22 cellular contexts compared by ENCODE assay signal in genomic region chr14:71661441-71661840, GRCh38.
"Had no signal": no experiment of that assay in that cellular context is flagged by ENCODE, and none has a peak within 500 bp of the region (broad histone marks: within the 10 kb centered on the region; RNA-seq: fewer than 3 reads in every experiment).

No MANE protein-coding gene starts in this region.

- DNase-seq: activated B cell treated with CpG ODN at 0.5 μM for 24 hours; activated CD4-positive, alpha-beta T cell treated with anti-CD3 and anti-CD28 coated beads for 1 hour; activated CD4-positive, alpha-beta T cell treated with anti-CD3 and anti-CD28 coated beads, Interleukin-2, amount 10 ng/mL, durations not matched to agents 24 days and 14 days; activated CD4-positive, alpha-beta T cell treated with anti-CD3 and anti-CD28 coated beads, Interleukin-2, amount 50 U/mL, for 48 hours; activated CD8-positive, alpha-beta memory T cell treated with anti-CD3 and anti-CD28 coated beads, Interleukin-2, amount 10 ng/mL, durations not matched to agents 7 days and 5 days; activated effector memory CD4-positive, alpha-beta T cell treated with anti-CD3 and anti-CD28 coated beads, Interleukin-2, amount 50 U/mL, for 16 hours; activated naive CD4-positive, alpha-beta T cell treated with anti-CD3 and anti-CD28 coated beads for 36 hours; activated naive CD8-positive, alpha-beta T cell treated with anti-CD3 and anti-CD28 coated beads for 36 hours; activated T-cell treated with anti-CD3 and anti-CD28 coated beads, Interleukin-2, amount 50 U/mL, for 24 hours; anterior cingulate cortex; Karpas-422; MM.1S; NCI-H1105; NCI-H1436 treated with DMSO at 0.1 percent for 48 hours; NCI-H1930; NCI-H82; RPMI8226; T-cell; T-helper 2 cell; T1000 had no signal

- FAIRE-seq: K562, TTC549 had no signal
